ENCODE assay signal across 1 cellular context in genomic region chr12:52380271-52380694, GRCh38.
TF ChIP-seq lines count a peak whose summit lies in the region.

No MANE protein-coding gene starts in this region.

TF ChIP-seq in endothelial cell of umbilical vein, 7 proteins besides CTCF, POLR2A, EP300 and RAD21 (continued from another document):
- TF ChIP-seq, protein P1, sequence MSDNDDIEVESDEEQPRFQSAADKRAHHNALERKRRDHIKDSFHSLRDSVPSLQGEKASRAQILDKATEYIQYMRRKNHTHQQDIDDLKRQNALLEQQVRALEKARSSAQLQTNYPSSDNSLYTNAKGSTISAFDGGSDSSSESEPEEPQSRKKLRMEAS (IDR thresholded peaks at IDR 0.05; ENCODE audit: insufficient read depth, insufficient read length), result no peak
- TF ChIP-seq MYC (IDR thresholded peaks at IDR 0.05; ENCODE audit: low read depth, low read length) (no peak), POLR2AphosphoS5 (IDR thresholded peaks at IDR 0.05; ENCODE audit: insufficient read depth, low read depth, low read length) (no peak)
